8 cellular contexts compared by ENCODE assay signal in the genomic region with DNA sequence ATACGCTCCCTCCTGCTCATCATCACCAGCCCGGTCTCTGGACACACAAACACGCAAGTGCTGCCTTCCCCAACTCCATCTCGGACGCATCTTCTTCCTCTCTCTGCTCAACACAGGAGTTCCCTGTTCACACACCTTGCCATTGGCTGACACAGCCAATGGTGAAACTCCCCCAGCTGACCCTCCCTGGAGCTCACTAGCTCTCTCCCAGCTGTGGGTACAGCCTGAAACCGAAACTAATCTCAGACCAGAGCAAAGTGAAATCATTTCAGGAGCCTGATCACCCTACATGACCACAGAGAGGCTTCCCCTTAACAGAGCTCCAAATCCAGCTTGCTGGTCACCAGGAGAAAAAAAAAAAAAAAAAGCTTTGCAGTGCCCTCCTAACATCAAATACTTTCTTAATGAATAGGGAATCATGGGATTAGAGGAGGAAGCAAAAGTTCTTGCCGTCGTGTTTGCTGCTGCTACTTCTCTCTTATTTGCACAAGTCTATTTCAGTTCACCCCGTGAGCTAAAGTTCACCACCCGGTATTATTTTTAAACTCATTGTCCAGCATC. TPM values are rescaled to one million over a fixed set of nuclear protein-coding genes. Genes with fewer than 3 reads are reported as not detected.
DNase-seq lines count a peak whose midpoint lies in the region; ATAC-seq and TF ChIP-seq lines count a peak whose summit lies in the region.

No MANE protein-coding gene starts in this region.

- peaks cover 7% of the 10 kb centered on the region for H3K4me1 ChIP-seq in ovary (ENCODE audit: insufficient read depth)

- H3K4me3 ChIP-seq in foreskin fibroblast (ENCODE audit: low read depth in 1 of 2, low read length in 2 of 2) (peak overlapping the region; percentile 33 to 60), ovary (peak overlapping the region; percentile 42)

- ATAC-seq in GM18519 (IDR thresholded peaks at IDR 0.05; ENCODE audit: low FRiP score, unreplicated experiment) (peak; percentile 79), HG02943 (IDR thresholded peaks at IDR 0.05; ENCODE audit: low read depth, unreplicated experiment) (peak; percentile 86)

- TF ChIP-seq POLR2A in ovary (IDR thresholded peaks at IDR 0.05) = no peak

- H3K27me3 ChIP-seq in ovary = no peaks in the 10 kb centered on the region

- 3 to 9% (median 3%) methylated on average over 10 of the region's 10 CpGs for WGBS in ovary, 3 donors

- TF ChIP-seq EP300 in ovary (IDR thresholded peaks at IDR 0.05) = no peak

- peak overlapping the region in 1 of 2 donors; percentile 62 for H3K27ac ChIP-seq in ovary

- no peaks in the 10 kb centered on the region for H3K9me3 ChIP-seq in ovary

- intact Hi-C loops in ovary (cut with DNase I) = no loop called here

- TF ChIP-seq CTCF in foreskin fibroblast (IDR thresholded peaks at IDR 0.05; ENCODE audit: low read depth, low read length) = no peak
- TF ChIP-seq CTCF in ovary (IDR thresholded peaks at IDR 0.05) = no peak

- peak; percentile 87 to 89 for DNase-seq in AML-193 (lab: John Stamatoyannopoulos, UW)
- DNase-seq in NCI-H2107 (lab: John Stamatoyannopoulos, UW) = peak; percentile 70
- peak; percentile 56 for DNase-seq in activated CD8-positive, alpha-beta memory T cell treated with anti-CD3 and anti-CD28 coated beads, Interleukin-2, amount 50 U/mL, for 48 hours
- DNase-seq in foreskin fibroblast = peak; percentile 64 to 82
- peak; percentile 45 to 54 (median 49) for DNase-seq in ovary
- DNase-seq in NCI-H446 treated with DMSO at 0.1 percent for 48 hours (lab: John Stamatoyannopoulos, UW) = no peak

- H3K36me3 ChIP-seq in ovary = no peaks in the 10 kb centered on the region

RNA-seq across cellular contexts. Expression of a gene that starts 8.3 kb away (rescaled TPM):
- 10 to 100 TPM in 6 of 7 donors, 1 to 10 TPM in 1; 6.7 to 30.2 (median 22.9) TPM for total RNA-seq in ovary
- 10 to 100 TPM; 14.2 to 18.6 TPM for polyA plus RNA-seq in ovary

RNA-seq across cellular contexts. Expression of a gene that starts 41.2 kb away (rescaled TPM):
- 10 to 100 TPM; 58.6 to 83.5 (median 72.4) TPM for total RNA-seq in ovary
- 10 to 100 TPM; 31.6 to 70.2 TPM for polyA plus RNA-seq in ovary
